ENCODE assay signal across 16 cellular contexts in genomic region chr5:31476607-31477200, GRCh38.
"Had no signal": no experiment of that assay in that cellular context is flagged by ENCODE, and none has a peak within 500 bp of the region (broad histone marks: within the 10 kb centered on the region; RNA-seq: fewer than 3 reads in every experiment).

No MANE protein-coding gene starts in this region.

- H3K27me3 ChIP-seq: gastrocnemius medialis, stomach had no signal

- H3K9me3 Mint-ChIP-seq: activated CD8-positive, alpha-beta T cell treated with anti-CD3 and anti-CD28 coated beads for 36 hours; activated T-cell treated with anti-CD3 and anti-CD28 coated beads, Interleukin-2, amount 50 U/mL, for 72 hours had no signal

- ATAC-seq: activated CD8-positive, alpha-beta T cell treated with anti-CD3 and anti-CD28 coated beads for 36 hours; gastrocnemius medialis; T-helper 17 cell had no signal

- H3K4me3 ChIP-seq: gastrocnemius medialis, psoas muscle, stomach had no signal

- FAIRE-seq: bronchial epithelial cell, keratinocyte, urothelium cell line had no signal

- H3K27ac Mint-ChIP-seq: activated CD8-positive, alpha-beta T cell treated with anti-CD3 and anti-CD28 coated beads for 36 hours; activated naive CD8-positive, alpha-beta T cell; activated T-cell treated with anti-CD3 and anti-CD28 coated beads, Interleukin-2, amount 50 U/mL, for 72 hours; T-helper 17 cell had no signal

- H3K27me3 Mint-ChIP-seq: activated CD8-positive, alpha-beta T cell treated with anti-CD3 and anti-CD28 coated beads for 36 hours; activated naive CD8-positive, alpha-beta T cell; T-helper 17 cell had no signal

- H3K9me3 ChIP-seq: gastrocnemius medialis, psoas muscle, stomach had no signal

- H3K4me3 Mint-ChIP-seq: activated CD8-positive, alpha-beta T cell treated with anti-CD3 and anti-CD28 coated beads for 36 hours; activated naive CD8-positive, alpha-beta T cell; activated T-cell treated with anti-CD3 and anti-CD28 coated beads, Interleukin-2, amount 50 U/mL, for 72 hours; T-helper 17 cell had no signal

- H3K27ac ChIP-seq: epithelial cell of prostate, gastrocnemius medialis, psoas muscle, stomach, WERI-Rb-1 had no signal

- DNase-seq: activated CD8-positive, alpha-beta memory T cell treated with anti-CD3 and anti-CD28 coated beads, Interleukin-2, amount 50 U/mL, for 4 hours; activated CD8-positive, alpha-beta T cell treated with anti-CD3 and anti-CD28 coated beads for 36 hours; activated gamma-delta T cell; activated T-cell treated with anti-CD3 and anti-CD28 coated beads, Interleukin-2, amount 50 U/mL, for 72 hours; amniotic stem cell; gastrocnemius medialis; mesendoderm; psoas muscle; stomach; T-helper 17 cell; WERI-Rb-1 had no signal
